11 cellular contexts compared by ENCODE assay signal in genomic region chr1:214447557-214447871, GRCh38.
DNase-seq lines count a peak whose midpoint lies in the region; ATAC-seq and TF ChIP-seq lines count a peak whose summit lies in the region.
"Had no signal": no experiment of that assay in that cellular context is flagged by ENCODE, and none has a peak within 500 bp of the region (broad histone marks: within the 10 kb centered on the region; RNA-seq: fewer than 3 reads in every experiment).

No MANE protein-coding gene starts in this region.

- H3K36me3 Mint-ChIP-seq in activated T-cell treated with anti-CD3 and anti-CD28 coated beads, Interleukin-2, amount 50 U/mL, for 72 hours (ENCODE audit: insufficient read depth in 2 of 2) = peaks cover 4 to 5% of the 10 kb centered on the region in 2 donors
- H3K36me3 Mint-ChIP-seq in WTC11 = peaks cover 11% of the 10 kb centered on the region
- H3K36me3 Mint-ChIP-seq in glutamatergic neuron (ENCODE audit: unreplicated experiment) = no peaks in the 10 kb centered on the region
- H3K36me3 Mint-ChIP-seq in activated CD8-positive, alpha-beta T cell treated with anti-CD3 and anti-CD28 coated beads for 36 hours (ENCODE audit: low read depth) = no peaks in the 10 kb centered on the region
- H3K36me3 Mint-ChIP-seq: IgD-negative memory B cell had no signal

- no peaks in the 10 kb centered on the region for H3K36me3 ChIP-seq in smooth muscle cell (ENCODE audit: low read depth)

- H3K4me3 ChIP-seq in smooth muscle cell = peak overlapping the region; percentile 27

- H3K79me2 ChIP-seq in smooth muscle cell (ENCODE audit: low read depth) = peaks cover 10% of the 10 kb centered on the region

- H3K27ac Mint-ChIP-seq in activated T-cell treated with anti-CD3 and anti-CD28 coated beads, Interleukin-2, amount 50 U/mL, for 72 hours = peak overlapping the region; percentile 82
- H3K27ac Mint-ChIP-seq in WTC11 (peak overlapping the region; percentile 99), glutamatergic neuron (ENCODE audit: unreplicated experiment) (peak overlapping the region; percentile 67)
- H3K27ac Mint-ChIP-seq in activated CD8-positive, alpha-beta T cell treated with anti-CD3 and anti-CD28 coated beads for 36 hours = no peak overlapping the region

- TF ChIP-seq CTCF in WTC11 (IDR thresholded peaks at IDR 0.05) (no peak), glutamatergic neuron (IDR thresholded peaks at IDR 0.05; ENCODE audit: partially characterized antibody, unreplicated experiment) (no peak), smooth muscle cell (IDR thresholded peaks at IDR 0.05; ENCODE audit: borderline replicate concordance, insufficient read depth, poor library complexity, severe bottlenecking) (no peak)
- no peak for TF ChIP-seq CTCF in activated CD8-positive, alpha-beta T cell treated with anti-CD3 and anti-CD28 coated beads for 36 hours (IDR thresholded peaks at IDR 0.05)

- H3K27me3 ChIP-seq in smooth muscle cell (ENCODE audit: low read depth) = no peaks in the 10 kb centered on the region

- H4K20me1 ChIP-seq in smooth muscle cell (ENCODE audit: low read depth) = peaks cover 15% of the 10 kb centered on the region

- H3F3A ChIP-seq in smooth muscle cell (ENCODE audit: low read depth) = peaks cover 27% of the 10 kb centered on the region

- no peaks in the 10 kb centered on the region for H3K9me3 Mint-ChIP-seq in activated T-cell treated with anti-CD3 and anti-CD28 coated beads, Interleukin-2, amount 50 U/mL, for 72 hours
- peaks cover 3% of the 10 kb centered on the region for H3K9me3 Mint-ChIP-seq in WTC11
- H3K9me3 Mint-ChIP-seq in glutamatergic neuron (ENCODE audit: unreplicated experiment) = peaks cover 2% of the 10 kb centered on the region
- H3K9me3 Mint-ChIP-seq in activated CD8-positive, alpha-beta T cell treated with anti-CD3 and anti-CD28 coated beads for 36 hours = no peaks in the 10 kb centered on the region
- H3K9me3 Mint-ChIP-seq: IgD-negative memory B cell had no signal

- peaks cover 27% of the 10 kb centered on the region for H3K4me1 ChIP-seq in smooth muscle cell (ENCODE audit: low read depth)

- POLR2A ChIA-PET in WTC11 (lab: Charles Lee) = interaction anchor here (0.7 to 1.4 kb wide), 2 partner anchors 25 to 104 kb away, joined by 3 to 8 read pairs; partner anchors contain the start of gene PTPN14
- POLR2A ChIA-PET in activated CD8-positive, alpha-beta T cell treated with anti-CD3 and anti-CD28 coated beads for 36 hours (lab: Charles Lee) = no interaction called here

- H3K4me3 Mint-ChIP-seq in activated T-cell treated with anti-CD3 and anti-CD28 coated beads, Interleukin-2, amount 50 U/mL, for 72 hours = no peak overlapping the region
- H3K4me3 Mint-ChIP-seq in WTC11 (peak overlapping the region; percentile 21), glutamatergic neuron (ENCODE audit: unreplicated experiment) (peak overlapping the region; percentile 18)
- no peak overlapping the region for H3K4me3 Mint-ChIP-seq in activated CD8-positive, alpha-beta T cell treated with anti-CD3 and anti-CD28 coated beads for 36 hours
- H3K4me3 Mint-ChIP-seq: IgD-negative memory B cell had no signal

- peak overlapping the region; percentile 57 for H3K9ac ChIP-seq in smooth muscle cell (ENCODE audit: low read depth)

- ATAC-seq in activated T-cell treated with anti-CD3 and anti-CD28 coated beads, Interleukin-2, amount 50 U/mL, for 72 hours (replicated peaks in 1 of 2) = no peak
- ATAC-seq in WTC11 = no peak
- no peak for ATAC-seq in activated CD8-positive, alpha-beta T cell treated with anti-CD3 and anti-CD28 coated beads for 36 hours

- CTCF ChIA-PET in WTC11 (lab: Charles Lee) = interaction anchor here (1.4 to 1.6 kb wide), 2 partner anchors 26 to 59 kb away, joined by 6 read pairs; no protein-coding TSS in a partner anchor
- CTCF ChIA-PET in activated CD8-positive, alpha-beta T cell treated with anti-CD3 and anti-CD28 coated beads for 36 hours (lab: Charles Lee) = no interaction called here

- H3K27ac ChIP-seq in smooth muscle cell (ENCODE audit: low read depth) = peak overlapping the region; percentile 99

- H2AFZ ChIP-seq in smooth muscle cell (ENCODE audit: low read depth) = no peak overlapping the region

- no peaks in the 10 kb centered on the region for H3K9me3 ChIP-seq in smooth muscle cell (replicated peaks; ENCODE audit: low read depth)

- H3K27me3 Mint-ChIP-seq in activated T-cell treated with anti-CD3 and anti-CD28 coated beads, Interleukin-2, amount 50 U/mL, for 72 hours (ENCODE audit: low read depth) = no peaks in the 10 kb centered on the region
- H3K27me3 Mint-ChIP-seq in WTC11 (ENCODE audit: low read depth) (no peaks in the 10 kb centered on the region), glutamatergic neuron (ENCODE audit: unreplicated experiment) (no peaks in the 10 kb centered on the region)
- peaks cover 2% of the 10 kb centered on the region for H3K27me3 Mint-ChIP-seq in activated CD8-positive, alpha-beta T cell treated with anti-CD3 and anti-CD28 coated beads for 36 hours

- no peak for DNase-seq in activated T-cell treated with anti-CD3 and anti-CD28 coated beads, Interleukin-2, amount 50 U/mL, for 72 hours
- DNase-seq in activated T-cell treated with anti-CD3 and anti-CD28 coated beads for 4 hours (no peak), WTC11 (ENCODE audit: low spot score) (no peak), glutamatergic neuron (no peak), smooth muscle cell (lab: John Stamatoyannopoulos, UW; ENCODE audit: unreplicated experiment) (no peak), DMS79 (lab: John Stamatoyannopoulos, UW) (no peak), ureter (ENCODE audit: low spot score) (no peak)
- DNase-seq in activated CD8-positive, alpha-beta T cell treated with anti-CD3 and anti-CD28 coated beads for 36 hours = no peak
- DNase-seq: DMS153, NCI-H2029 had no signal

- H3K4me2 ChIP-seq in smooth muscle cell = peak overlapping the region; percentile 84

- intact Hi-C loops in activated CD8-positive, alpha-beta T cell treated with anti-CD3 and anti-CD28 coated beads for 36 hours (cut with micrococcal nuclease) = no loop called here

- WGBS in smooth muscle cell (ENCODE audit: low lambda C conversion rate) = 21% methylated on average over 2 of the region's 2 CpGs

- peaks cover 89% of the 10 kb centered on the region for H3K4me1 Mint-ChIP-seq in activated T-cell treated with anti-CD3 and anti-CD28 coated beads, Interleukin-2, amount 50 U/mL, for 72 hours (ENCODE audit: low read depth)
- H3K4me1 Mint-ChIP-seq in WTC11 = peaks cover 75% of the 10 kb centered on the region
- H3K4me1 Mint-ChIP-seq in glutamatergic neuron (ENCODE audit: low read depth, unreplicated experiment) = peaks cover 42% of the 10 kb centered on the region
- H3K4me1 Mint-ChIP-seq in activated CD8-positive, alpha-beta T cell treated with anti-CD3 and anti-CD28 coated beads for 36 hours (ENCODE audit: low read depth) = peaks cover 29% of the 10 kb centered on the region

TF ChIP-seq in WTC11, 78 proteins besides CTCF, POLR2A, EP300 and RAD21:
- TF ChIP-seq PREB (CRISPR knock-in tag; IDR thresholded peaks at IDR 0.05; ENCODE audit: borderline replicate concordance) (no peak), CDX4 (CRISPR knock-in tag; IDR thresholded peaks at IDR 0.05; ENCODE audit: borderline replicate concordance) (no peak), CBFB (CRISPR knock-in tag; IDR thresholded peaks at IDR 0.05; ENCODE audit: low read depth) (no peak), ZBTB21 (CRISPR knock-in tag; IDR thresholded peaks at IDR 0.05; ENCODE audit: borderline replicate concordance) (no peak), ATF1 (CRISPR knock-in tag; IDR thresholded peaks at IDR 0.05) (no peak), MLX (CRISPR knock-in tag; IDR thresholded peaks at IDR 0.05) (no peak), ETV6 (CRISPR knock-in tag; IDR thresholded peaks at IDR 0.05) (no peak), CREM (CRISPR knock-in tag; IDR thresholded peaks at IDR 0.05) (no peak), MAX (CRISPR knock-in tag; IDR thresholded peaks at IDR 0.05) (no peak)

Comparison
In these comparisons a context has a peak if more than half of its experiments do, and no peak if none do; other contexts are left out.
1. H3K4me3 Mint-ChIP-seq: peak in WTC11 (single experiment) and glutamatergic neuron (single experiment); none in activated T-cell treated with anti-CD3 and anti-CD28 coated beads, Interleukin-2, amount 50 U/mL, for 72 hours (0 of 2) and activated CD8-positive, alpha-beta T cell treated with anti-CD3 and anti-CD28 coated beads for 36 hours (single experiment).